Comparison of ENCODE assay signal across 2 cellular contexts in genomic region chr20:62715201-62715600, GRCh38.
TF ChIP-seq lines count a peak whose summit lies in the region.

No MANE protein-coding gene starts in this region.

TF ChIP-seq in HCT116, 20 proteins besides CTCF, POLR2A, EP300 and RAD21:
- TF ChIP-seq SP1 (IDR thresholded peaks at IDR 0.05; ENCODE audit: low read depth) (no peak), ZFX (IDR thresholded peaks at IDR 0.05) (0 out of 2 replicates have a peak, but pooled peaks have one; percentile 8)

TF ChIP-seq in H1, 55 proteins besides CTCF, POLR2A, EP300 and RAD21:
- TF ChIP-seq TAF7 (optimal IDR thresholded peaks at IDR 0.05; ENCODE audit: borderline replicate concordance, low read depth, low read length) (no peak), SUZ12 (IDR thresholded peaks at IDR 0.05; ENCODE audit: low read length) (no peak), SIN3A (conservative IDR thresholded peaks at IDR 0.05 in 1 of 2, IDR thresholded peaks at IDR 0.05 in 1 of 2; ENCODE audit: low read depth in 1 of 2, low read length in 2 of 2) (no peak), EZH2 (IDR thresholded peaks at IDR 0.05; ENCODE audit: low read depth, low read length, severe bottlenecking) (no peak), CHD1 (IDR thresholded peaks at IDR 0.05; ENCODE audit: low read depth, low read length) (no peak), MAFK (IDR thresholded peaks at IDR 0.05; ENCODE audit: low read depth, low read length) (no peak), GABPA (IDR thresholded peaks at IDR 0.05; ENCODE audit: borderline replicate concordance, insufficient read depth, low read length) (no peak), BACH1 (IDR thresholded peaks at IDR 0.05; ENCODE audit: low read length) (no peak), CHD2 (IDR thresholded peaks at IDR 0.05; ENCODE audit: low read length) (no peak), RFX5 (IDR thresholded peaks at IDR 0.05; ENCODE audit: borderline replicate concordance, low read depth, low read length) (no peak), ASH2L (IDR thresholded peaks at IDR 0.05; ENCODE audit: low read length) (no peak), RXRA (IDR thresholded peaks at IDR 0.05; ENCODE audit: insufficient read depth, low read depth, low read length) (no peak), JUN (IDR thresholded peaks at IDR 0.05; ENCODE audit: low read depth, low read length) (no peak)
